Comparison of ENCODE assay signal across 18 cellular contexts in the genomic region with DNA sequence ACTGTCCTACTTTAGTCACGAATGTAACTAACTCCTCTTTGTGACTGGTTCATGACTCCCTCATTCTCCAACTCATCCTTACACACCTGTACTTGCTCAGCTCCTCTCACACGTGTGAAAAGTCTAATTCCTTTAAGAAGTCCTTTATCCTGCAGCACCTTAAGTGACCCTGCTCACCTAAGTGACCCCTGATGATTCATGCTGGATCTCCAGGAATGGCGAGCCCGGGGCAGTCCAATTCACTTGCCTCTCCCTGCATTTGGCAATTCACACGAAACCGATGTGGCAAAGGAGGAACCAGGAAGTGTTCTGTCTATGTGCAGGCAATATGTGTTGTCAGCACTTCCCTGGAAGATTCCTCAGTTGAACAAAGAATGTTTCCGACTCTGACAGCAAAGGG.
A peak's percentile ranks its signal among the peaks of the same experiment; 100 is the strongest.
DNase-seq lines count a peak whose midpoint lies in the region; ATAC-seq and TF ChIP-seq lines count a peak whose summit lies in the region.
"Had no signal": no experiment of that assay in that cellular context is flagged by ENCODE, and none has a peak within 500 bp of the region (broad histone marks: within the 10 kb centered on the region; RNA-seq: fewer than 3 reads in every experiment).

No MANE protein-coding gene starts in this region.

- H3K14ac ChIP-seq in mesenchymal stem cell (ENCODE audit: low read length in 2 of 2), result no peak overlapping the region

- no peak overlapping the region for H4K91ac ChIP-seq in mesenchymal stem cell (ENCODE audit: low read length)

- H3K4me1 ChIP-seq in KMS-11 (ENCODE audit: low read depth, poor library complexity, severe bottlenecking) (peaks cover 26% of the 10 kb centered on the region), body of pancreas (peaks cover 23% of the 10 kb centered on the region), mesenchymal stem cell (ENCODE audit: control insufficient read depth, insufficient read depth, low read depth, low read length) (peaks cover 2% of the 10 kb centered on the region)

- H3K4ac ChIP-seq in mesenchymal stem cell (ENCODE audit: low read depth in 1 of 2, low read length in 2 of 2), result peak overlapping the region in 1 of 2 experiments; percentile 27

- H3K79me2 ChIP-seq in KMS-11 (ENCODE audit: insufficient read depth, low read depth), result no peaks in the 10 kb centered on the region

- no peaks in the 10 kb centered on the region for H4K20me1 ChIP-seq in KMS-11 (ENCODE audit: insufficient read depth)

- WGBS in body of pancreas, 2 donors, result 45 to 62% methylated on average over 7 of the region's 7 CpGs
- WGBS in mesenchymal stem cell, result 84% methylated on average over 7 of the region's 7 CpGs

- intact Hi-C loops in body of pancreas (cut with DNase I), result no loop called here

- peak; percentile 13 for DNase-seq in CD1c-positive myeloid dendritic cell (ENCODE audit: extremely low spot score)
- peak in 2 of 4 donors; percentile 29 to 40 for DNase-seq in body of pancreas
- peak; percentile 15 for DNase-seq in mesenchymal stem cell
- DNase-seq in globus pallidus (ENCODE audit: low spot score), result no peak
- no peak for DNase-seq in ecto neural progenitor cell (ENCODE audit: low spot score)
- DNase-seq: activated CD4-positive, CD25-positive, alpha-beta regulatory T cell; activated CD8-positive, alpha-beta memory T cell treated with anti-CD3 and anti-CD28 coated beads, Interleukin-2, amount 10 ng/mL, durations not matched to agents 7 days and 5 days; activated naive CD4-positive, alpha-beta T cell treated with Interleukin-2 at 50 U/mL for 16 hours; effector memory CD4-positive, alpha-beta T cell; GOT3; NCI-H446 treated with DMSO at 0.1 percent for 48 hours; occipital lobe; T-cell had no signal

- no peaks in the 10 kb centered on the region for H3K27me3 ChIP-seq in KMS-11 (ENCODE audit: insufficient read depth, low read depth)
- no peaks in the 10 kb centered on the region for H3K27me3 ChIP-seq in body of pancreas
- no peaks in the 10 kb centered on the region for H3K27me3 ChIP-seq in mesenchymal stem cell (ENCODE audit: control insufficient read depth in 1 of 2, insufficient read depth in 1 of 2, low read length in 2 of 2)

- H3K27ac ChIP-seq in KMS-11 (no peak overlapping the region), body of pancreas (peak overlapping the region in 1 of 4 donors; percentile 7), mesenchymal stem cell (ENCODE audit: low read length, poor library complexity, severe bottlenecking) (no peak overlapping the region)

- H3K9me3 ChIP-seq in body of pancreas (no peaks in the 10 kb centered on the region), mesenchymal stem cell (ENCODE audit: control insufficient read depth, low read length) (peaks cover 7% of the 10 kb centered on the region)

- peak overlapping the region in 1 of 2 experiments; percentile 16 for H3K18ac ChIP-seq in mesenchymal stem cell (ENCODE audit: low read depth in 1 of 2, low read length in 2 of 2)

- H3K36me3 ChIP-seq in KMS-11 (ENCODE audit: insufficient read depth) (no peaks in the 10 kb centered on the region), body of pancreas (replicated peaks in 1 of 2; ENCODE audit: insufficient read depth in 1 of 2, low read depth in 2 of 2) (no peaks in the 10 kb centered on the region), mesenchymal stem cell (ENCODE audit: control insufficient read depth in 1 of 2, insufficient read depth in 2 of 2, low read depth in 1 of 2, low read length in 2 of 2) (no peaks in the 10 kb centered on the region)

- no peak overlapping the region for H3K4me3 ChIP-seq in KMS-11 (IDR thresholded peaks at IDR 0.05; ENCODE audit: insufficient read depth, low read depth, low read length)
- no peak overlapping the region for H3K4me3 ChIP-seq in body of pancreas
- no peak overlapping the region for H3K4me3 ChIP-seq in mesenchymal stem cell (ENCODE audit: insufficient read depth in 1 of 2, low read depth in 1 of 2, low read length in 2 of 2)
- H3K4me3 ChIP-seq: K562 had no signal

- H2BK5ac ChIP-seq in mesenchymal stem cell (ENCODE audit: low read depth, low read length, poor library complexity, severe bottlenecking), result no peak overlapping the region

- no peak overlapping the region for H2BK120ac ChIP-seq in mesenchymal stem cell (ENCODE audit: low read depth, low read length)

- peak overlapping the region; percentile 23; the same call in 1 of the 2 replicates for H2AFZ ChIP-seq in KMS-11 (ENCODE audit: low read depth)
- no peak overlapping the region for H2AFZ ChIP-seq in mesenchymal stem cell (ENCODE audit: low read depth, low read length)

- peak overlapping the region in 1 of 2 experiments; percentile 7 for H2BK12ac ChIP-seq in mesenchymal stem cell (ENCODE audit: low read length in 2 of 2)

- no peak overlapping the region for H3K23ac ChIP-seq in mesenchymal stem cell (ENCODE audit: low read length in 2 of 2)

- ATAC-seq in body of pancreas (peak; percentile 79), HG03097 (IDR thresholded peaks at IDR 0.05; ENCODE audit: low FRiP score, unreplicated experiment) (no peak), HG02588 (IDR thresholded peaks at IDR 0.05; ENCODE audit: unreplicated experiment) (no peak)
- ATAC-seq: activated CD8-positive, alpha-beta memory T cell treated with anti-CD3 and anti-CD28 coated beads, Interleukin-2, amount 10 ng/mL, durations not matched to agents 7 days and 5 days; K562; stimulated activated memory B cell treated with anti-CD40 and anti-IgM and Interleukin-4, amounts not matched to agents 10 μg/mL and 1 μg/mL and 100 μg/mL, for 72 hours; T-cell had no signal

- no peak overlapping the region for H4K8ac ChIP-seq in mesenchymal stem cell (ENCODE audit: low read length)

- TF ChIP-seq CTCF in KMS-11 (conservative IDR thresholded peaks at IDR 0.05; ENCODE audit: low read depth, low read length), result no peak
- TF ChIP-seq CTCF in body of pancreas (IDR thresholded peaks at IDR 0.05), result no peak

- no peak for TF ChIP-seq POLR2A in body of pancreas (IDR thresholded peaks at IDR 0.05)

- no peaks in the 10 kb centered on the region for H3K79me1 ChIP-seq in mesenchymal stem cell (replicated peaks; ENCODE audit: low read length, poor library complexity, severe bottlenecking)

- H2BK15ac ChIP-seq in mesenchymal stem cell (ENCODE audit: low read depth, poor library complexity, severe bottlenecking), result no peak overlapping the region

- peak overlapping the region; percentile 47 for H2AK5ac ChIP-seq in mesenchymal stem cell (ENCODE audit: low read length, severe bottlenecking)

- no peak overlapping the region for H3K9ac ChIP-seq in KMS-11
- no peak overlapping the region for H3K9ac ChIP-seq in mesenchymal stem cell (ENCODE audit: low read length)

- no peak overlapping the region for H3K4me2 ChIP-seq in KMS-11
- H3K4me2 ChIP-seq in mesenchymal stem cell (ENCODE audit: low read length, poor library complexity, severe bottlenecking), result no peak overlapping the region

Comparison
In these comparisons a context has a peak if more than half of its experiments do, and no peak if none do; other contexts are left out.
1. DNase-seq: peak in CD1c-positive myeloid dendritic cell (single experiment) and mesenchymal stem cell (single experiment); none in globus pallidus (single experiment) and ecto neural progenitor cell (single experiment).